In genomic region chr20:44006578-44006977, GRCh38 we compare ENCODE assay signal across 1 cellular context.
TF ChIP-seq lines count a peak whose summit lies in the region.

No MANE protein-coding gene starts in this region.

TF ChIP-seq in HEK293, 187 proteins besides CTCF, POLR2A, EP300 and RAD21:
- TF ChIP-seq KLF7 (tag by site-specific recombination; IDR thresholded peaks at IDR 0.05; ENCODE audit: borderline replicate concordance) (no peak), ZIC2 (tag by site-specific recombination; IDR thresholded peaks at IDR 0.05) (peak; percentile 93), ZNF792 (tag by site-specific recombination; IDR thresholded peaks at IDR 0.05) (no peak)
